ENCODE assay signal across 1 cellular context in the genomic region with DNA sequence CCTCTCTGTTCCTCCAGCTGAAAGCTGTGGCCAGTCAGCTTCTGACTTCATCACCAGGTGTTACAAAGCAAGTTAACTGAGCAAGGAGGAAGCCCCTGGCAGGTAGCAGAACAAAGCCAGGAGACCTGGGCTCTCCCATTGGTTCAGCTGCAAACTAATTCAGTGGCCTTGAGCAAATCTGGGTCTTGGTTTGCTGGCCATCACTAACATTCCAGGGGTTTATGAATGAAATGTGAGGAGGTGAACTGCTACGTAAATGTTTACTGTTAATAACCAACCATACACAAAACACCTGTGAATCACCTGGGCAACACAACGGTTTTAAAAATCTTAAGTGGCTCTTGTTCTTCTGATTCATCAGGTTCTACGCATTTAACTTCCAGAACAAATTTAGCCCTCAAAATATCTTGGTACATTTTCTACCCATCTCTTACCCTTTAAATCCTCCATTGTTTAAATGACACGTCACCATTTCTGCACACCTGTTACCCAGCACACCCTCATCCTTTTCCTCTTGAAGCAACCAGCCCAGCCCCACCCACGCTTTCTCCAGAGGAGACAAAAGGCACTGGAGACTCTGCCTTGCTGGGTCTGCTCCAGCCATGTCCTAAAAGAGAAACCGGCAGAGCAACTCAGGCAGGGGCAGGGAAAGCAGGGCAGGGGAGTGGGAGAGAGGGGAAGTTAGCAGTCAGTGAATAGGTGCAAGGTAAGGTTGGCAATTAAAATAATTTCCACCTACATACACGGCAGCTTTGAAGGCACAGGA.
TF ChIP-seq lines count a peak whose summit lies in the region.

No MANE protein-coding gene starts in this region.

TF ChIP-seq in SK-N-SH, 30 proteins besides CTCF, POLR2A, EP300 and RAD21 (continued from another document):
- TF ChIP-seq, protein P1, sequence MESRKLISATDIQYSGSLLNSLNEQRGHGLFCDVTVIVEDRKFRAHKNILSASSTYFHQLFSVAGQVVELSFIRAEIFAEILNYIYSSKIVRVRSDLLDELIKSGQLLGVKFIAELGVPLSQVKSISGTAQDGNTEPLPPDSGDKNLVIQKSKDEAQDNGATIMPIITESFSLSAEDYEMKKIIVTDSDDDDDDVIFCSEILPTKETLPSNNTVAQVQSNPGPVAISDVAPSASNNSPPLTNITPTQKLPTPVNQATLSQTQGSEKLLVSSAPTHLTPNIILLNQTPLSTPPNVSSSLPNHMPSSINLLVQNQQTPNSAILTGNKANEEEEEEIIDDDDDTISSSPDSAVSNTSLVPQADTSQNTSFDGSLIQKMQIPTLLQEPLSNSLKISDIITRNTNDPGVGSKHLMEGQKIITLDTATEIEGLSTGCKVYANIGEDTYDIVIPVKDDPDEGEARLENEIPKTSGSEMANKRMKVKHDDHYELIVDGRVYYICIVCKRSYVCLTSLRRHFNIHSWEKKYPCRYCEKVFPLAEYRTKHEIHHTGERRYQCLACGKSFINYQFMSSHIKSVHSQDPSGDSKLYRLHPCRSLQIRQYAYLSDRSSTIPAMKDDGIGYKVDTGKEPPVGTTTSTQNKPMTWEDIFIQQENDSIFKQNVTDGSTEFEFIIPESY (IDR thresholded peaks at IDR 0.05; ENCODE audit: borderline replicate concordance, low read depth), result no peak
- TF ChIP-seq EZH2phosphoT487 (IDR thresholded peaks at IDR 0.05; ENCODE audit: borderline replicate concordance, low read depth), result no peak
- TF ChIP-seq MXI1 (IDR thresholded peaks at IDR 0.05; ENCODE audit: low read depth, low read length), result no peak
- TF ChIP-seq, protein P2, sequence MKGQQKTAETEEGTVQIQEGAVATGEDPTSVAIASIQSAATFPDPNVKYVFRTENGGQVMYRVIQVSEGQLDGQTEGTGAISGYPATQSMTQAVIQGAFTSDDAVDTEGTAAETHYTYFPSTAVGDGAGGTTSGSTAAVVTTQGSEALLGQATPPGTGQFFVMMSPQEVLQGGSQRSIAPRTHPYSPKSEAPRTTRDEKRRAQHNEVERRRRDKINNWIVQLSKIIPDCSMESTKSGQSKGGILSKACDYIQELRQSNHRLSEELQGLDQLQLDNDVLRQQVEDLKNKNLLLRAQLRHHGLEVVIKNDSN (IDR thresholded peaks at IDR 0.05; ENCODE audit: borderline replicate concordance, low read depth), result no peak
- TF ChIP-seq SMC3 (IDR thresholded peaks at IDR 0.05; ENCODE audit: low read depth, low read length), result no peak
- no peak for TF ChIP-seq FOXM1 (IDR thresholded peaks at IDR 0.05; ENCODE audit: low read depth)
- no peak for TF ChIP-seq ELF1 (IDR thresholded peaks at IDR 0.05)
- no peak for TF ChIP-seq RXRA (IDR thresholded peaks at IDR 0.05; ENCODE audit: borderline replicate concordance, low read depth)
- TF ChIP-seq, protein P3, sequence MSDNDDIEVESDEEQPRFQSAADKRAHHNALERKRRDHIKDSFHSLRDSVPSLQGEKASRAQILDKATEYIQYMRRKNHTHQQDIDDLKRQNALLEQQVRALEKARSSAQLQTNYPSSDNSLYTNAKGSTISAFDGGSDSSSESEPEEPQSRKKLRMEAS (IDR thresholded peaks at IDR 0.05; ENCODE audit: low read depth), result no peak
- no peak for TF ChIP-seq GATA2 (CRISPR knock-in tag; IDR thresholded peaks at IDR 0.05)
